In the genomic region with DNA sequence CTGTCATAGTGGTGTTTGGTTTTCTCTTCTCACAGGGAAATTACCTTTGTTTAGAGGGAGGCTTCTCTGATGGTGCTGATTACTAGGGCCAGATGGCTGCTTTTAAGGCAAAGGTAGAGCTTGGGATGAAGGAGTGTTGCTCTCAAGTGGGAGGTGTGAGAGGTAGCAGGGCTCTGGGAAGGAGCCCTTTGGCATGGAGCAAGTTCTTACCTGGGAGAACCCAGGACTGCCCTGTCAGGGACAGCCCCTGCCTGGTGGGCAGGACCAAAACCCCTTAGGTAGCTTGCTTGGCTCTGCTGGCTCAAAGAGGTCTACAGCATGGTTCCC, we compare ENCODE assay signal across 31 cellular contexts.
"Had no signal": no experiment of that assay in that cellular context is flagged by ENCODE, and none has a peak within 500 bp of the region (broad histone marks: within the 10 kb centered on the region; RNA-seq: fewer than 3 reads in every experiment).

No MANE protein-coding gene starts in this region.

- H3K27me3 ChIP-seq: ascending aorta, breast epithelium, cardiac muscle cell, colonic mucosa had no signal

- H3K4me3 ChIP-seq: ascending aorta, breast epithelium, cardiac muscle cell, colonic mucosa had no signal

- DNase-seq: activated B cell treated with CpG ODN at 0.5 μM for 24 hours; activated CD4-positive, alpha-beta T cell treated with anti-CD3 and anti-CD28 coated beads for 48 hours; activated CD4-positive, alpha-beta T cell treated with anti-CD3 and anti-CD28 coated beads, Interleukin-2, amount 50 U/mL, for 1 hour; activated CD4-positive, alpha-beta T cell treated with anti-CD3 and anti-CD28 coated beads, Interleukin-2, amount 50 U/mL, for 48 hours; activated CD8-positive, alpha-beta memory T cell treated with anti-CD3 and anti-CD28 coated beads for 24 hours; activated CD8-positive, alpha-beta memory T cell treated with anti-CD3 and anti-CD28 coated beads, Interleukin-2, amount 50 U/mL, for 4 hours; activated CD8-positive, alpha-beta T cell treated with anti-CD3 and anti-CD28 coated beads for 36 hours; activated gamma-delta T cell; activated naive CD4-positive, alpha-beta T cell; activated naive CD4-positive, alpha-beta T cell treated with anti-CD3 and anti-CD28 coated beads, Interleukin-2, amount 10 ng/mL, durations not matched to agents 7 days and 5 days; activated naive CD8-positive, alpha-beta T cell treated with anti-CD3 and anti-CD28 coated beads, Interleukin-2, amount 10 ng/mL, durations not matched to agents 7 days and 5 days; activated T-cell treated with anti-CD3 and anti-CD28 coated beads for 4 hours; activated T-cell treated with anti-CD3 and anti-CD28 coated beads, Interleukin-2, amount 50 U/mL, for 24 hours; activated T-cell treated with anti-CD3 and anti-CD28 coated beads, Interleukin-2, amount 50 U/mL, for 72 hours; central memory CD4-positive, alpha-beta T cell; cerebellar nuclear complex; colonic mucosa; effector CD8-positive, alpha-beta T cell; foreskin fibroblast; T-helper 1 cell; T-helper 17 cell; T1000; WERI-Rb-1 had no signal

- ATAC-seq: activated CD4-positive, CD25-positive, alpha-beta regulatory T cell treated with anti-CD3 and anti-CD28 coated beads, Interleukin-2, amount 50 U/mL, for 24 hours; activated CD8-positive, alpha-beta T cell treated with anti-CD3 and anti-CD28 coated beads for 36 hours; activated naive CD4-positive, alpha-beta T cell treated with anti-CD3 and anti-CD28 coated beads, Interleukin-2, amount 50 U/mL, for 72 hours; activated T-cell treated with anti-CD3 and anti-CD28 coated beads, Interleukin-2, amount 50 U/mL, for 72 hours; T-helper 17 cell had no signal

- H3K9me3 ChIP-seq: ascending aorta, breast epithelium, colonic mucosa had no signal

- H3K4me1 Mint-ChIP-seq: activated B cell treated with CpG ODN at 0.5 μM for 24 hours; activated naive CD4-positive, alpha-beta T cell treated with anti-CD3 and anti-CD28 coated beads, Interleukin-2, amount 10 ng/mL, durations not matched to agents 7 days and 5 days; activated naive CD8-positive, alpha-beta T cell treated with anti-CD3 and anti-CD28 coated beads, Interleukin-2, amount 10 ng/mL, durations not matched to agents 7 days and 5 days; T-helper 17 cell had no signal

- H3K27me3 Mint-ChIP-seq: activated T-cell treated with anti-CD3 and anti-CD28 coated beads, Interleukin-2, amount 50 U/mL, for 24 hours had no signal

- H3K36me3 Mint-ChIP-seq: activated naive CD4-positive, alpha-beta T cell treated with anti-CD3 and anti-CD28 coated beads, Interleukin-2, amount 10 ng/mL, durations not matched to agents 7 days and 5 days; activated naive CD4-positive, alpha-beta T cell treated with anti-CD3 and anti-CD28 coated beads, Interleukin-2, amount 50 U/mL, for 72 hours; activated naive CD8-positive, alpha-beta T cell treated with anti-CD3 and anti-CD28 coated beads, Interleukin-2, amount 10 ng/mL, durations not matched to agents 7 days and 5 days; brain had no signal

- H3K27ac Mint-ChIP-seq: activated B cell treated with CpG ODN at 0.5 μM for 24 hours; activated CD8-positive, alpha-beta T cell treated with anti-CD3 and anti-CD28 coated beads for 36 hours; activated naive CD4-positive, alpha-beta T cell treated with anti-CD3 and anti-CD28 coated beads, Interleukin-2, amount 10 ng/mL, durations not matched to agents 7 days and 5 days; activated naive CD4-positive, alpha-beta T cell treated with anti-CD3 and anti-CD28 coated beads, Interleukin-2, amount 50 U/mL, for 72 hours; activated naive CD8-positive, alpha-beta T cell treated with anti-CD3 and anti-CD28 coated beads, Interleukin-2, amount 10 ng/mL, durations not matched to agents 7 days and 5 days; activated T-cell treated with anti-CD3 and anti-CD28 coated beads, Interleukin-2, amount 50 U/mL, for 24 hours; activated T-cell treated with anti-CD3 and anti-CD28 coated beads, Interleukin-2, amount 50 U/mL, for 72 hours; T-helper 17 cell; T-helper 2 cell treated with Interferon-gamma antibody and Interleukin-4, amounts not matched to agents 5 μg/mL and 100 μg/mL, for 36 hours had no signal

- H3K27ac ChIP-seq: ascending aorta, cardiac muscle cell, colonic mucosa, epithelial cell of prostate, WERI-Rb-1 had no signal

- H3K36me3 ChIP-seq: ascending aorta, breast epithelium, cardiac muscle cell, colonic mucosa, WERI-Rb-1 had no signal

- H3K4me3 Mint-ChIP-seq: activated B cell treated with CpG ODN at 0.5 μM for 24 hours; activated CD8-positive, alpha-beta T cell treated with anti-CD3 and anti-CD28 coated beads for 36 hours; activated naive CD4-positive, alpha-beta T cell treated with anti-CD3 and anti-CD28 coated beads, Interleukin-2, amount 10 ng/mL, durations not matched to agents 7 days and 5 days; activated naive CD8-positive, alpha-beta T cell treated with anti-CD3 and anti-CD28 coated beads, Interleukin-2, amount 10 ng/mL, durations not matched to agents 7 days and 5 days; activated T-cell treated with anti-CD3 and anti-CD28 coated beads, Interleukin-2, amount 50 U/mL, for 24 hours; activated T-cell treated with anti-CD3 and anti-CD28 coated beads, Interleukin-2, amount 50 U/mL, for 72 hours; brain; T-helper 17 cell; T-helper 2 cell treated with Interferon-gamma antibody and Interleukin-4, amounts not matched to agents 5 μg/mL and 100 μg/mL, for 36 hours had no signal

- H3K4me1 ChIP-seq: ascending aorta, breast epithelium, colonic mucosa had no signal

- H3K9me3 Mint-ChIP-seq: activated B cell treated with CpG ODN at 0.5 μM for 24 hours; activated CD8-positive, alpha-beta T cell treated with anti-CD3 and anti-CD28 coated beads for 36 hours; activated naive CD4-positive, alpha-beta T cell treated with anti-CD3 and anti-CD28 coated beads, Interleukin-2, amount 10 ng/mL, durations not matched to agents 7 days and 5 days; activated naive CD4-positive, alpha-beta T cell treated with anti-CD3 and anti-CD28 coated beads, Interleukin-2, amount 50 U/mL, for 72 hours; activated naive CD8-positive, alpha-beta T cell treated with anti-CD3 and anti-CD28 coated beads, Interleukin-2, amount 10 ng/mL, durations not matched to agents 7 days and 5 days; activated T-cell treated with anti-CD3 and anti-CD28 coated beads, Interleukin-2, amount 50 U/mL, for 24 hours; activated T-cell treated with anti-CD3 and anti-CD28 coated beads, Interleukin-2, amount 50 U/mL, for 72 hours; T-helper 2 cell treated with Interferon-gamma antibody and Interleukin-4, amounts not matched to agents 5 μg/mL and 100 μg/mL, for 36 hours had no signal
